Comparison of ENCODE assay signal across 27 cellular contexts in genomic region chr2:225501022-225501421, GRCh38.
"Had no signal": no experiment of that assay in that cellular context is flagged by ENCODE, and none has a peak within 500 bp of the region (broad histone marks: within the 10 kb centered on the region; RNA-seq: fewer than 3 reads in every experiment).

No MANE protein-coding gene starts in this region.

- H3K36me3 Mint-ChIP-seq: natural killer cell; neural progenitor cell; stimulated activated effector memory CD8-positive, alpha-beta T cell treated with anti-CD3 and anti-CD28 coated beads, Interleukin-12 subunit alpha, Interleukin-12 subunit beta, amount 100 ng/mL, for 72 hours; stimulated activated naive B cell treated with anti-CD40 and anti-IgM and Interleukin-4, amounts not matched to agents 10 μg/mL and 1 μg/mL and 100 μg/mL, for 72 hours had no signal

- H3K27ac ChIP-seq: neural progenitor cell, ovary, parathyroid adenoma, psoas muscle, right lobe of liver, sigmoid colon, stomach, thoracic aorta, thyroid gland, tibial nerve, upper lobe of left lung, uterus had no signal

- H3K4me1 Mint-ChIP-seq: natural killer cell; neural progenitor cell; stimulated activated effector memory CD8-positive, alpha-beta T cell treated with anti-CD3 and anti-CD28 coated beads, Interleukin-12 subunit alpha, Interleukin-12 subunit beta, amount 100 ng/mL, for 72 hours had no signal

- H3K4me1 ChIP-seq: neural progenitor cell, parathyroid adenoma, psoas muscle, right lobe of liver, sigmoid colon, stomach, thyroid gland, tibial nerve, upper lobe of left lung, uterus had no signal

- H3K27me3 ChIP-seq: neural progenitor cell, ovary, right lobe of liver, sigmoid colon, stomach, thyroid gland, tibial nerve, upper lobe of left lung, uterus had no signal

- ATAC-seq: natural killer cell; psoas muscle; right cardiac atrium; right lobe of liver; stimulated activated effector memory CD8-positive, alpha-beta T cell treated with anti-CD3 and anti-CD28 coated beads, Interleukin-12 subunit alpha, Interleukin-12 subunit beta, amount 100 ng/mL, for 72 hours; stimulated activated naive B cell treated with anti-CD40 and anti-IgM and Interleukin-4, amounts not matched to agents 10 μg/mL and 1 μg/mL and 100 μg/mL, for 72 hours had no signal

- H3K9me3 ChIP-seq: ovary, psoas muscle, right lobe of liver, sigmoid colon, stomach, thoracic aorta, thyroid gland, tibial nerve, upper lobe of left lung, uterus had no signal

- H3K9me3 Mint-ChIP-seq: natural killer cell; nephron; neural progenitor cell; stimulated activated effector memory CD8-positive, alpha-beta T cell treated with anti-CD3 and anti-CD28 coated beads, Interleukin-12 subunit alpha, Interleukin-12 subunit beta, amount 100 ng/mL, for 72 hours; stimulated activated naive B cell treated with anti-CD40 and anti-IgM and Interleukin-4, amounts not matched to agents 10 μg/mL and 1 μg/mL and 100 μg/mL, for 72 hours; stimulated activated naive CD8-positive, alpha-beta T cell treated with anti-CD3 and anti-CD28 coated beads, Interleukin-15, Interleukin-2, amounts not matched to agents 100 ng/mL and 50 ng/mL, for 24 hours had no signal

- H3K27ac Mint-ChIP-seq: natural killer cell; nephron; neural progenitor cell; progenitor cell of endocrine pancreas; stimulated activated effector memory CD8-positive, alpha-beta T cell treated with anti-CD3 and anti-CD28 coated beads, Interleukin-12 subunit alpha, Interleukin-12 subunit beta, amount 100 ng/mL, for 72 hours; stimulated activated naive B cell treated with anti-CD40 and anti-IgM and Interleukin-4, amounts not matched to agents 10 μg/mL and 1 μg/mL and 100 μg/mL, for 72 hours; stimulated activated naive CD8-positive, alpha-beta T cell treated with anti-CD3 and anti-CD28 coated beads, Interleukin-15, Interleukin-2, amounts not matched to agents 100 ng/mL and 50 ng/mL, for 24 hours had no signal

- H3K4me3 Mint-ChIP-seq: natural killer cell; nephron; neural progenitor cell; stimulated activated effector memory CD8-positive, alpha-beta T cell treated with anti-CD3 and anti-CD28 coated beads, Interleukin-12 subunit alpha, Interleukin-12 subunit beta, amount 100 ng/mL, for 72 hours; stimulated activated naive B cell treated with anti-CD40 and anti-IgM and Interleukin-4, amounts not matched to agents 10 μg/mL and 1 μg/mL and 100 μg/mL, for 72 hours; stimulated activated naive CD8-positive, alpha-beta T cell treated with anti-CD3 and anti-CD28 coated beads, Interleukin-15, Interleukin-2, amounts not matched to agents 100 ng/mL and 50 ng/mL, for 24 hours had no signal

- H3K36me3 ChIP-seq: neural progenitor cell, ovary, right lobe of liver, sigmoid colon, stomach, thoracic aorta, thyroid gland, tibial nerve, upper lobe of left lung, uterus had no signal

- H3K4me3 ChIP-seq: neural progenitor cell, ovary, psoas muscle, right lobe of liver, sigmoid colon, stomach, thoracic aorta, thyroid gland, tibial nerve, upper lobe of left lung, uterus had no signal

- DNase-seq: natural killer cell; occipital lobe; ovary; posterior cingulate gyrus; psoas muscle; right cardiac atrium; right lobe of liver; sigmoid colon; small intestine; stimulated activated CD4-positive, alpha-beta T cell treated with anti-CD3 and anti-CD28 coated beads, Interleukin-15, amount 100 ng/mL, for 24 hours; stimulated activated CD4-positive, alpha-beta T cell treated with anti-CD3 and anti-CD28 coated beads, Interleukin-2, amount 100 ng/mL, for 24 hours; stimulated activated CD4-positive, alpha-beta T cell treated with anti-CD3 and anti-CD28 coated beads, Interleukin-2, amount 100 ng/mL, for 48 hours; stimulated activated CD4-positive, alpha-beta T cell treated with anti-CD3 and anti-CD28 coated beads, Interleukin-4, amount 100 ng/mL, for 24 hours; stimulated activated naive B cell treated with anti-CD40 and anti-IgM and Interleukin-4, amounts not matched to agents 10 μg/mL and 1 μg/mL and 100 μg/mL, for 72 hours; stimulated activated naive CD4-positive, alpha-beta T cell treated with Interleukin-2 at 50 U/mL for 16 hours; stomach; thyroid gland; upper lobe of left lung; uterus had no signal
